2 cellular contexts compared by ENCODE assay signal in genomic region chr20:33558348-33559144, GRCh38.
TF ChIP-seq lines count a peak whose summit lies in the region.

No MANE protein-coding gene starts in this region.

TF ChIP-seq in GM23338, 12 proteins besides CTCF, POLR2A, EP300 and RAD21 (continued from another document):
- TF ChIP-seq STAT1 (IDR thresholded peaks at IDR 0.05; ENCODE audit: unreplicated experiment), result no peak
- TF ChIP-seq CREB1 (CRISPR knock-in tag; IDR thresholded peaks at IDR 0.05; ENCODE audit: low read depth), result no peak
- TF ChIP-seq EZH2phosphoT487 (IDR thresholded peaks at IDR 0.05; ENCODE audit: unreplicated experiment), result no peak
- TF ChIP-seq ETS1 (IDR thresholded peaks at IDR 0.05), result no peak
- TF ChIP-seq ZNF462 (CRISPR knock-in tag; IDR thresholded peaks at IDR 0.05), result no peak
- no peak for TF ChIP-seq JUNB (IDR thresholded peaks at IDR 0.05; ENCODE audit: unreplicated experiment)
- no peak for TF ChIP-seq ZNF114 (CRISPR knock-in tag; IDR thresholded peaks at IDR 0.05)
- no peak for TF ChIP-seq NANOG (IDR thresholded peaks at IDR 0.05; ENCODE audit: borderline replicate concordance)
- TF ChIP-seq REST (IDR thresholded peaks at IDR 0.05; ENCODE audit: unreplicated experiment), result no peak

TF ChIP-seq in K562, 482 proteins besides CTCF, POLR2A, EP300 and RAD21 (continued from another document):
- TF ChIP-seq CEBPG (CRISPR knock-in tag; IDR thresholded peaks at IDR 0.05) (no peak), CEBPG (tag; conservative IDR thresholded peaks at IDR 0.05 in 1 of 2, IDR thresholded peaks at IDR 0.05 in 1 of 2) (peak in 1 of 2 experiments; percentile 49; a peak in 1 of 4 replicates), ATF3 (IDR thresholded peaks at IDR 0.05) (peak; percentile 72), ATF3 (CRISPR knock-in tag; conservative IDR thresholded peaks at IDR 0.05) (no peak)
